In the genomic region with DNA sequence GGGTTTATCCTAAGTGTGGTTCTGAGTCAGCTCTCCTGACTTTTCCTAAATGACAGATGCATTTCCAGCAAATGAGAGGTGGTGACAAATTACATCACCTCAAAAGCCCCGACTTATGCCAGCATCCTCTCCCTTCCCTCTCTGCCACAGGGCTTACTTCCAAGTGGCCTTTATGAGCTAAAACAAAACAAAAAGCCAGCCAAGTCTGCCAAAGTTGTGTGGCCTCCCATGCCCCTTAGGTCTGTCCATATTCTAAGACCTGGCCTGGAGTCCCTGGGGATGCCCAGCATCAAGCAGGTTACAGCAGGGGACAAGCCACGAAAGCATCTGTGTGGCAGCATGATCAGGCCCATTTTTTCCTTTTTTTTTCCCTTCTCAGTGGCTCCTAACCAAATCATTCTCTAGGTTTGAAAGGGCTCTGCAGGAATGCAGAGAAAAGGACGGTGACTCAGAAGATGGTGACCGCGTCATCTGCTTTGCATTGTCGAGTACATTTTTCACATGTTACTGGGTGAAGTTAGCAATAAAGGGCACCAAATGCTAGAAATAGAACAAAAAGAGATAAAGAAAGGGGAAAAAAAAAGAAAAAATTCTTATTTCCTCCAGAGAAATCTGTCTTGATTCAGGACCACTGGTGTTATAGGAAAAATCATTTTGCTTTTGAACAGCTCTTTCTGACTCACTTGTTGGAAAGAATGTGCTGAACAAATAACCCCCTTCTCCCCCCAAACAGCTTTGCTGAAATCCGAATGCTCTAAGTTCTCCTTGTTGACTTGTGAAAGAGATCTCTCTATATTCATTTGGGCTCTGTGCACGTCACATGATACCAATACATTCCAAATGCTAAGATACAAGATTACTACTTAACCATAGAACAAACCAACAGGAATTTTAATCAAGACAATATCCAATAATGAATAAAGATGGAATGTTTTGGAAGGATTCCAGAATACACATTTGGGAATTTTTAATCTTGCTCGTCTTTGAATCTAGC, we compare ENCODE assay signal across 10 cellular contexts.
DNase-seq lines count a peak whose midpoint lies in the region; ATAC-seq and TF ChIP-seq lines count a peak whose summit lies in the region.
"Had no signal": no experiment of that assay in that cellular context is flagged by ENCODE, and none has a peak within 500 bp of the region (broad histone marks: within the 10 kb centered on the region; RNA-seq: fewer than 3 reads in every experiment).

No MANE protein-coding gene starts in this region.

- H3K36me3 ChIP-seq in HUES64 (ENCODE audit: insufficient read depth, low read length) (no peaks in the 10 kb centered on the region), tibial artery (no peaks in the 10 kb centered on the region)

- DNase-seq in AG08395 (ENCODE audit: low spot score) (peak; percentile 83), choroid plexus epithelial cell (ENCODE audit: low read depth) (peak; percentile 93), myocyte (ENCODE audit: low read depth) (peak; percentile 64), tibial artery (no peak), NCI-H748 (lab: John Stamatoyannopoulos, UW; ENCODE audit: unreplicated experiment) (no peak)
- DNase-seq in stimulated activated CD4-positive, alpha-beta T cell treated with anti-CD3 and anti-CD28 coated beads, Interleukin-12 subunit alpha, Interleukin-12 subunit beta, amount 100 ng/mL, for 4 hours: no peak
- DNase-seq: activated CD4-positive, alpha-beta T cell treated with anti-CD3 and anti-CD28 coated beads for 4 hours; CD8-positive, alpha-beta T cell had no signal

- H3K4me1 ChIP-seq in HUES64 (ENCODE audit: insufficient read depth, low read length): peaks cover 12% of the 10 kb centered on the region; the same call in 1 of the 2 replicates
- peaks cover 0 to 15% (median 6%) of the 10 kb centered on the region in 4 donors for H3K4me1 ChIP-seq in tibial artery

- WGBS in HUES64: 59% methylated on average over 9 of the region's 9 CpGs

- ATAC-seq in GM19324 (IDR thresholded peaks at IDR 0.05; ENCODE audit: low FRiP score, unreplicated experiment): no peak
- ATAC-seq: CD8-positive, alpha-beta T cell had no signal

- H3K27ac ChIP-seq in HUES64 (ENCODE audit: low read depth, low read length): no peak overlapping the region
- peak overlapping the region in 1 of 2 donors; percentile 7 for H3K27ac ChIP-seq in tibial artery

- intact Hi-C loops in tibial artery (cut with DNase I; ENCODE audit: low total_unique reads): no loop called here

- no peaks in the 10 kb centered on the region for H3K9me3 ChIP-seq in HUES64 (ENCODE audit: insufficient read depth, low read depth, low read length)
- H3K9me3 ChIP-seq in tibial artery: no peaks in the 10 kb centered on the region

- H3K27me3 ChIP-seq in HUES64 (ENCODE audit: insufficient read depth, low read length) (no peaks in the 10 kb centered on the region), tibial artery (no peaks in the 10 kb centered on the region)

- peak overlapping the region; percentile 36; the same call in 1 of the 2 replicates for H3K9ac ChIP-seq in HUES64 (ENCODE audit: low read depth, low read length)

- H3K4me3 ChIP-seq in HUES64 (ENCODE audit: low read length): no peak overlapping the region
- H3K4me3 ChIP-seq in choroid plexus epithelial cell (ENCODE audit: low read depth, low read length): no peak overlapping the region
- no peak overlapping the region for H3K4me3 ChIP-seq in tibial artery

- TF ChIP-seq CTCF in choroid plexus epithelial cell (conservative IDR thresholded peaks at IDR 0.05; ENCODE audit: low read depth, low read length) (no peak), tibial artery (IDR thresholded peaks at IDR 0.05) (no peak)

Comparison
In these comparisons a context has a peak if more than half of its experiments do, and no peak if none do; other contexts are left out.
1. DNase-seq: peak in AG08395 (single experiment), choroid plexus epithelial cell (single experiment) and myocyte (single experiment); none in tibial artery (0 of 2), NCI-H748 (single experiment) and stimulated activated CD4-positive, alpha-beta T cell treated with anti-CD3 and anti-CD28 coated beads, Interleukin-12 subunit alpha, Interleukin-12 subunit beta, amount 100 ng/mL, for 4 hours (single experiment).